Comparison of ENCODE assay signal across 10 cellular contexts in genomic region chr15:28310454-28310853, GRCh38. TPM values are rescaled to one million over a fixed set of nuclear protein-coding genes. Genes with fewer than 3 reads are reported as not detected.
"Had no signal": no experiment of that assay in that cellular context is flagged by ENCODE, and none has a peak within 500 bp of the region (broad histone marks: within the 10 kb centered on the region; RNA-seq: fewer than 3 reads in every experiment).

No MANE protein-coding gene starts in this region.

RNA-seq across cellular contexts. Expression of gene GOLGA6L24, which starts 47.4 kb away (rescaled TPM):
- total RNA-seq: activated CD4-positive, alpha-beta memory T cell treated with anti-CD3 and anti-CD28 coated beads, Interleukin-2, amount 10 ng/mL, durations not matched to agents 7 days and 5 days; activated CD4-positive, alpha-beta T cell treated with anti-CD3 and anti-CD28 coated beads for 36 hours; activated CD4-positive, alpha-beta T cell treated with anti-CD3 and anti-CD28 coated beads, Interleukin-2, amount 10 ng/mL, durations not matched to agents 7 days and 5 days; activated CD8-positive, alpha-beta memory T cell treated with anti-CD3 and anti-CD28 coated beads, Interleukin-2, amount 10 ng/mL, durations not matched to agents 7 days and 5 days; activated CD8-positive, alpha-beta T cell treated with anti-CD3 and anti-CD28 coated beads, Interleukin-2, amount 10 ng/mL, durations not matched to agents 7 days and 5 days; activated naive CD8-positive, alpha-beta T cell treated with anti-CD3 and anti-CD28 coated beads, Interleukin-2, amount 10 ng/mL, durations not matched to agents 7 days and 5 days; activated T-helper 2 cell treated with anti-CD3 and anti-CD28 coated beads, Interferon-gamma antibody, Interleukin-2, Interleukin-4, amounts not matched to agents 10 μg/mL and 5 μg/mL and 100 μg/mL, durations not matched to agents 14 hours and 24 hours and 36 hours; bronchial epithelial cell; cardiac muscle cell had no signal
- polyA plus RNA-seq: adipose tissue, cardiac muscle cell had no signal
